Comparison of ENCODE assay signal across 13 cellular contexts in genomic region chr15:68315495-68316007, GRCh38. TPM values are rescaled to one million over a fixed set of nuclear protein-coding genes. Genes with fewer than 3 reads are reported as not detected.
A peak's percentile ranks its signal among the peaks of the same experiment; 100 is the strongest.
DNase-seq lines count a peak whose midpoint lies in the region; ATAC-seq and TF ChIP-seq lines count a peak whose summit lies in the region.
"Had no signal": no experiment of that assay in that cellular context is flagged by ENCODE, and none has a peak within 500 bp of the region (broad histone marks: within the 10 kb centered on the region; RNA-seq: fewer than 3 reads in every experiment).

No MANE protein-coding gene starts in this region.

- DNase-seq in cardiac septum (ENCODE audit: low spot score) (peak; percentile 69), left ventricle myocardium superior (no peak), astrocyte of the hippocampus (ENCODE audit: low read depth, low spot score) (peak; percentile 49), islet precursor cell (peak; percentile 49), upper lobe of right lung (peak; percentile 40), hepatocyte (ENCODE audit: low spot score) (no peak), KG1 (lab: John Stamatoyannopoulos, UW) (no peak)
- no peak for DNase-seq in stimulated activated effector memory CD8-positive, alpha-beta T cell treated with anti-CD3 and anti-CD28 coated beads, Interleukin-12 subunit alpha, Interleukin-12 subunit beta, amount 100 ng/mL, for 72 hours (ENCODE audit: low spot score in 2 of 2)
- DNase-seq: BE2C, GM23248, midbrain, NCI-H82 had no signal

- intact Hi-C loops in cardiac septum (cut with DNase I), result no loop called here
- intact Hi-C loops in left ventricle myocardium superior (cut with micrococcal nuclease), result no loop called here
- intact Hi-C loops in upper lobe of right lung (cut with DNase I), result no loop called here

- H2AFZ ChIP-seq in hepatocyte, result no peak overlapping the region
- H2AFZ ChIP-seq: GM23248 had no signal

- H3K27me3 ChIP-seq in upper lobe of right lung (no peaks in the 10 kb centered on the region), hepatocyte (no peaks in the 10 kb centered on the region)
- H3K27me3 ChIP-seq: BE2C had no signal

- H3K4me3 ChIP-seq in upper lobe of right lung, result no peak overlapping the region
- H3K4me3 ChIP-seq in hepatocyte, result no peak overlapping the region
- H3K4me3 ChIP-seq: GM23248 had no signal

- no peak overlapping the region for H3K4me3 Mint-ChIP-seq in stimulated activated effector memory CD8-positive, alpha-beta T cell treated with anti-CD3 and anti-CD28 coated beads, Interleukin-12 subunit alpha, Interleukin-12 subunit beta, amount 100 ng/mL, for 72 hours

- H3K79me2 ChIP-seq in hepatocyte, result no peaks in the 10 kb centered on the region

- TF ChIP-seq CTCF in upper lobe of right lung (IDR thresholded peaks at IDR 0.05) (no peak), hepatocyte (IDR thresholded peaks at IDR 0.05; ENCODE audit: poor library complexity) (no peak)

- ATAC-seq in left ventricle myocardium superior (no peak), upper lobe of right lung (no peak)
- ATAC-seq in stimulated activated effector memory CD8-positive, alpha-beta T cell treated with anti-CD3 and anti-CD28 coated beads, Interleukin-12 subunit alpha, Interleukin-12 subunit beta, amount 100 ng/mL, for 72 hours, result no peak

- no peaks in the 10 kb centered on the region for H3K4me1 ChIP-seq in upper lobe of right lung
- H3K4me1 ChIP-seq in hepatocyte (ENCODE audit: insufficient read depth), result peaks cover 3% of the 10 kb centered on the region

- H3K36me3 ChIP-seq in upper lobe of right lung, result no peaks in the 10 kb centered on the region
- H3K36me3 ChIP-seq in hepatocyte (replicated peaks; ENCODE audit: insufficient read depth, low read depth), result no peaks in the 10 kb centered on the region
- H3K36me3 ChIP-seq: BE2C had no signal

- no peaks in the 10 kb centered on the region for H3K9me3 ChIP-seq in upper lobe of right lung
- H3K9me3 ChIP-seq in hepatocyte (ENCODE audit: low read depth), result no peaks in the 10 kb centered on the region
- H3K9me3 ChIP-seq: BE2C had no signal

- H3K4me1 Mint-ChIP-seq in stimulated activated effector memory CD8-positive, alpha-beta T cell treated with anti-CD3 and anti-CD28 coated beads, Interleukin-12 subunit alpha, Interleukin-12 subunit beta, amount 100 ng/mL, for 72 hours, result no peaks in the 10 kb centered on the region

- no peaks in the 10 kb centered on the region for H3K9me2 ChIP-seq in hepatocyte (replicated peaks; ENCODE audit: insufficient read depth)

- no peak overlapping the region for H3K4me2 ChIP-seq in hepatocyte

- H4K20me1 ChIP-seq in hepatocyte (ENCODE audit: insufficient read depth, poor library complexity, severe bottlenecking), result no peaks in the 10 kb centered on the region

- 65% methylated on average over 10 of the region's 11 CpGs for WGBS in hepatocyte (ENCODE audit: low lambda C conversion rate, missing lambda C conversion rate)

- no peaks in the 10 kb centered on the region for H3K36me3 Mint-ChIP-seq in stimulated activated effector memory CD8-positive, alpha-beta T cell treated with anti-CD3 and anti-CD28 coated beads, Interleukin-12 subunit alpha, Interleukin-12 subunit beta, amount 100 ng/mL, for 72 hours

- no peaks in the 10 kb centered on the region for H3K9me3 Mint-ChIP-seq in stimulated activated effector memory CD8-positive, alpha-beta T cell treated with anti-CD3 and anti-CD28 coated beads, Interleukin-12 subunit alpha, Interleukin-12 subunit beta, amount 100 ng/mL, for 72 hours

- no peak overlapping the region for H3K27ac Mint-ChIP-seq in stimulated activated effector memory CD8-positive, alpha-beta T cell treated with anti-CD3 and anti-CD28 coated beads, Interleukin-12 subunit alpha, Interleukin-12 subunit beta, amount 100 ng/mL, for 72 hours

- H3K27ac ChIP-seq in upper lobe of right lung (no peak overlapping the region), hepatocyte (no peak overlapping the region)
- H3K27ac ChIP-seq: epithelial cell of prostate, GM23248 had no signal

RNA-seq across cellular contexts. Expression of gene FEM1B, which starts 38.0 kb away (rescaled TPM):
- total RNA-seq in cardiac septum, result 114 TPM
- 45.1 TPM for total RNA-seq in left ventricle myocardium superior
- total RNA-seq in upper lobe of right lung, result 42.3 TPM
- 54.8 and 62.8 TPM in 2 replicates for total RNA-seq in hepatocyte
- polyA plus RNA-seq in hepatocyte, result 11.9 and 12.1 TPM in 2 replicates

Comparison
In these comparisons a context has a peak if more than half of its experiments do, and no peak if none do; other contexts are left out.
1. DNase-seq: peak in cardiac septum (single experiment), astrocyte of the hippocampus (single experiment), islet precursor cell (single experiment) and upper lobe of right lung (single experiment); none in left ventricle myocardium superior (single experiment), hepatocyte (single experiment), KG1 (single experiment) and stimulated activated effector memory CD8-positive, alpha-beta T cell treated with anti-CD3 and anti-CD28 coated beads, Interleukin-12 subunit alpha, Interleukin-12 subunit beta, amount 100 ng/mL, for 72 hours (0 of 2).